ENCODE assay signal across 1 cellular context in genomic region chr19:35123573-35123972, GRCh38.
TF ChIP-seq lines count a peak whose summit lies in the region.

No MANE protein-coding gene starts in this region.

TF ChIP-seq in IMR-90, 13 proteins besides CTCF, POLR2A, EP300 and RAD21 (continued from another document):
- TF ChIP-seq USF2 (IDR thresholded peaks at IDR 0.05; ENCODE audit: low read depth, low read length) (no peak), ELK1 (IDR thresholded peaks at IDR 0.05; ENCODE audit: borderline replicate concordance, low read depth, low read length) (no peak), MXI1 (IDR thresholded peaks at IDR 0.05; ENCODE audit: borderline replicate concordance, low read depth, low read length) (no peak), CHD1 (IDR thresholded peaks at IDR 0.05; ENCODE audit: low read depth, low read length) (no peak)
